In the genomic region with DNA sequence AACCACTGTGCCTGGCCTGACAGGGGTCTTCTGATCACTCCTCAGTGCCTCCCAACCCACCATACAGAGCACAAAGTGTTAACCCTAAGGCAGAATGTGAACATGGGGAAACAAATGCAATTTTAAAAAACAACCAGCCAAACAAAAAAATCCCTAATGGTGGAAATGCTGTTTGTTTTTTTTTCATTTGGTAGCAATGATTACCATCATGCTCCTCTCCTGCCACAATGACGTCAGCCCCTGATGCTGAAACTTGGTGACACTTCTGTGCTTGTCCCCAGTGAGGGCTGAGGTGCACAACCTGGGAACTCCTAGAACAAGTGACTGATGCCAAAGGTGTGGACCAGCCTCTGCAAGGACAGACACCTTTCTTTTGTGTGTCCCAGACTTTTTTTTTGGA, we compare ENCODE assay signal across 26 cellular contexts. TPM values are rescaled to one million over a fixed set of nuclear protein-coding genes. Genes with fewer than 3 reads are reported as not detected.
"Had no signal": no experiment of that assay in that cellular context is flagged by ENCODE, and none has a peak within 500 bp of the region (broad histone marks: within the 10 kb centered on the region; RNA-seq: fewer than 3 reads in every experiment).

No MANE protein-coding gene starts in this region.

- H3K27ac Mint-ChIP-seq: activated naive CD4-positive, alpha-beta T cell treated with anti-CD3 and anti-CD28 coated beads for 36 hours; activated naive CD8-positive, alpha-beta T cell treated with anti-CD3 and anti-CD28 coated beads, Interleukin-2, amount 10 ng/mL, durations not matched to agents 7 days and 5 days; activated T-cell treated with anti-CD3 and anti-CD28 coated beads, Interleukin-2, amount 50 U/mL, for 72 hours; natural killer cell treated with Interleukin-12 subunit alpha and Interleukin-12 subunit beta and Interleukin-15 and Interleukin-18, amount 100 ng/mL, for 72 hours; stimulated activated effector memory CD8-positive, alpha-beta T cell treated with anti-CD3 and anti-CD28 coated beads, Interleukin-12 subunit alpha, Interleukin-12 subunit beta, amount 100 ng/mL, for 72 hours; stimulated activated naive CD8-positive, alpha-beta T cell treated with anti-CD3 and anti-CD28 coated beads, Interleukin-15, amount 100 ng/mL, for 72 hours had no signal

- H3K4me3 Mint-ChIP-seq: activated naive CD4-positive, alpha-beta T cell treated with anti-CD3 and anti-CD28 coated beads for 36 hours; activated naive CD8-positive, alpha-beta T cell treated with anti-CD3 and anti-CD28 coated beads, Interleukin-2, amount 10 ng/mL, durations not matched to agents 7 days and 5 days; activated T-cell treated with anti-CD3 and anti-CD28 coated beads, Interleukin-2, amount 50 U/mL, for 72 hours; natural killer cell treated with Interleukin-12 subunit alpha and Interleukin-12 subunit beta and Interleukin-15 and Interleukin-18, amount 100 ng/mL, for 72 hours; stimulated activated effector memory CD8-positive, alpha-beta T cell treated with anti-CD3 and anti-CD28 coated beads, Interleukin-12 subunit alpha, Interleukin-12 subunit beta, amount 100 ng/mL, for 72 hours; stimulated activated naive CD8-positive, alpha-beta T cell treated with anti-CD3 and anti-CD28 coated beads, Interleukin-15, amount 100 ng/mL, for 72 hours had no signal

- H3K36me3 ChIP-seq: esophagus squamous epithelium, gastroesophageal sphincter, tibial artery had no signal

- DNase-seq: activated CD4-positive, alpha-beta T cell treated with anti-CD3 and anti-CD28 coated beads, Interleukin-2, amount 50 U/mL, for 4 hours; activated effector memory CD4-positive, alpha-beta T cell treated with Interleukin-2 at 50 U/mL for 16 hours; activated naive CD4-positive, alpha-beta T cell treated with anti-CD3 and anti-CD28 coated beads for 36 hours; activated naive CD8-positive, alpha-beta T cell treated with anti-CD3 and anti-CD28 coated beads, Interleukin-2, amount 10 ng/mL, durations not matched to agents 7 days and 5 days; activated T-cell treated with anti-CD3 and anti-CD28 coated beads, Interleukin-2, amount 50 U/mL, for 72 hours; amniotic stem cell; cerebellar nuclear complex; esophagus squamous epithelium; head of caudate nucleus; hypothalamus; left ventricle myocardium superior; mammary epithelial cell; midbrain; small intestine; stimulated activated CD4-positive, alpha-beta T cell treated with anti-CD3 and anti-CD28 coated beads, Interleukin-2, amount 100 ng/mL, for 24 hours; stimulated activated naive CD8-positive, alpha-beta T cell treated with anti-CD3 and anti-CD28 coated beads, Interleukin-15, amount 100 ng/mL, for 72 hours; tibial artery had no signal

- FAIRE-seq: islet of Langerhans, small intestine, TTC549 had no signal

- H3K36me3 Mint-ChIP-seq: activated naive CD8-positive, alpha-beta T cell treated with anti-CD3 and anti-CD28 coated beads, Interleukin-2, amount 10 ng/mL, durations not matched to agents 7 days and 5 days; natural killer cell treated with Interleukin-12 subunit alpha and Interleukin-12 subunit beta and Interleukin-15 and Interleukin-18, amount 100 ng/mL, for 72 hours; stimulated activated effector memory CD8-positive, alpha-beta T cell treated with anti-CD3 and anti-CD28 coated beads, Interleukin-12 subunit alpha, Interleukin-12 subunit beta, amount 100 ng/mL, for 72 hours had no signal

- H3K27me3 ChIP-seq: esophagus squamous epithelium, gastroesophageal sphincter, tibial artery had no signal

- H3K9me3 Mint-ChIP-seq: activated naive CD4-positive, alpha-beta T cell treated with anti-CD3 and anti-CD28 coated beads for 36 hours; activated naive CD8-positive, alpha-beta T cell treated with anti-CD3 and anti-CD28 coated beads, Interleukin-2, amount 10 ng/mL, durations not matched to agents 7 days and 5 days; activated T-cell treated with anti-CD3 and anti-CD28 coated beads, Interleukin-2, amount 50 U/mL, for 72 hours; natural killer cell treated with Interleukin-12 subunit alpha and Interleukin-12 subunit beta and Interleukin-15 and Interleukin-18, amount 100 ng/mL, for 72 hours; stimulated activated effector memory CD8-positive, alpha-beta T cell treated with anti-CD3 and anti-CD28 coated beads, Interleukin-12 subunit alpha, Interleukin-12 subunit beta, amount 100 ng/mL, for 72 hours; stimulated activated naive CD8-positive, alpha-beta T cell treated with anti-CD3 and anti-CD28 coated beads, Interleukin-15, amount 100 ng/mL, for 72 hours had no signal

- H3K27ac ChIP-seq: coronary artery, esophagus squamous epithelium, gastroesophageal sphincter, tibial artery had no signal

- H3K4me3 ChIP-seq: coronary artery, esophagus squamous epithelium, gastroesophageal sphincter, tibial artery had no signal

- H3K9me3 ChIP-seq: esophagus squamous epithelium, gastroesophageal sphincter, tibial artery had no signal

- ATAC-seq: activated T-cell treated with anti-CD3 and anti-CD28 coated beads, Interleukin-2, amount 50 U/mL, for 72 hours; gastroesophageal sphincter; left ventricle myocardium superior; natural killer cell treated with Interleukin-12 subunit alpha and Interleukin-12 subunit beta and Interleukin-15 and Interleukin-18, amount 100 ng/mL, for 72 hours; sciatic nerve; stimulated activated effector memory CD8-positive, alpha-beta T cell treated with anti-CD3 and anti-CD28 coated beads, Interleukin-12 subunit alpha, Interleukin-12 subunit beta, amount 100 ng/mL, for 72 hours; stimulated activated naive CD8-positive, alpha-beta T cell treated with anti-CD3 and anti-CD28 coated beads, Interleukin-15, amount 100 ng/mL, for 72 hours had no signal

RNA-seq across cellular contexts. Expression of gene TSPAN16, which starts 4.0 kb away (rescaled TPM):
- total RNA-seq: activated naive CD4-positive, alpha-beta T cell treated with anti-CD3 and anti-CD28 coated beads for 36 hours; activated naive CD8-positive, alpha-beta T cell treated with anti-CD3 and anti-CD28 coated beads, Interleukin-2, amount 10 ng/mL, durations not matched to agents 7 days and 5 days; activated T-cell treated with anti-CD3 and anti-CD28 coated beads, Interleukin-2, amount 50 U/mL, for 72 hours; esophagus squamous epithelium; gastroesophageal sphincter; left ventricle myocardium superior; mammary epithelial cell; natural killer cell treated with Interleukin-12 subunit alpha and Interleukin-12 subunit beta and Interleukin-15 and Interleukin-18, amount 100 ng/mL, for 72 hours; sciatic nerve; T-helper 2 cell treated with Interferon-gamma antibody and Interleukin-4, amounts not matched to agents 100 ng/mL and 5 ng/mL, for 36 hours; ureter had no signal
- polyA plus RNA-seq: mammary epithelial cell, small intestine had no signal

RNA-seq across cellular contexts. Expression of gene ANGPTL8, which starts 52.6 kb away (rescaled TPM):
- total RNA-seq: activated naive CD4-positive, alpha-beta T cell treated with anti-CD3 and anti-CD28 coated beads for 36 hours; activated naive CD8-positive, alpha-beta T cell treated with anti-CD3 and anti-CD28 coated beads, Interleukin-2, amount 10 ng/mL, durations not matched to agents 7 days and 5 days; activated T-cell treated with anti-CD3 and anti-CD28 coated beads, Interleukin-2, amount 50 U/mL, for 72 hours; esophagus squamous epithelium; left ventricle myocardium superior; mammary epithelial cell; natural killer cell treated with Interleukin-12 subunit alpha and Interleukin-12 subunit beta and Interleukin-15 and Interleukin-18, amount 100 ng/mL, for 72 hours; T-helper 2 cell treated with Interferon-gamma antibody and Interleukin-4, amounts not matched to agents 100 ng/mL and 5 ng/mL, for 36 hours; ureter had no signal
- polyA plus RNA-seq: mammary epithelial cell had no signal
